Comparison of ENCODE assay signal across 2 cellular contexts in genomic region chr22:43228863-43229262, GRCh38.
TF ChIP-seq lines count a peak whose summit lies in the region.

No MANE protein-coding gene starts in this region.

TF ChIP-seq in HepG2, 621 proteins besides CTCF, POLR2A, EP300 and RAD21:
- TF ChIP-seq ZNF10 (CRISPR knock-in tag; IDR thresholded peaks at IDR 0.05; ENCODE audit: borderline replicate concordance, low read depth): no peak
- 0 out of 2 replicates have a peak, but pooled peaks have one; percentile 18 for TF ChIP-seq PCBP1 (IDR thresholded peaks at IDR 0.05; ENCODE audit: borderline replicate concordance, low read depth, low read length)
- TF ChIP-seq CEBPG (CRISPR knock-in tag; IDR thresholded peaks at IDR 0.05): no peak

TF ChIP-seq in IMR-90, 13 proteins besides CTCF, POLR2A, EP300 and RAD21:
- no peak for TF ChIP-seq CHD1 (IDR thresholded peaks at IDR 0.05; ENCODE audit: low read depth, low read length)
- no peak for TF ChIP-seq NFE2L2 (IDR thresholded peaks at IDR 0.05; ENCODE audit: low read depth, low read length)
- no peak for TF ChIP-seq CEBPB (IDR thresholded peaks at IDR 0.05; ENCODE audit: low read depth, low read length)
- TF ChIP-seq SMC3 (IDR thresholded peaks at IDR 0.05; ENCODE audit: low read depth, low read length): no peak
- no peak for TF ChIP-seq MAZ (IDR thresholded peaks at IDR 0.05; ENCODE audit: borderline replicate concordance, low read depth, low read length)
TF ChIP-seq in IMR-90: peak in this region for 0.
